Comparison of ENCODE assay signal across 14 cellular contexts in genomic region chr9:115036691-115037090, GRCh38.
DNase-seq lines count a peak whose midpoint lies in the region; ATAC-seq, FAIRE-seq and TF ChIP-seq lines count a peak whose summit lies in the region.
"Had no signal": no experiment of that assay in that cellular context is flagged by ENCODE, and none has a peak within 500 bp of the region (broad histone marks: within the 10 kb centered on the region; RNA-seq: fewer than 3 reads in every experiment).

No MANE protein-coding gene starts in this region.

- H3K27me3 ChIP-seq in GM12878 (replicated peaks in 1 of 2; ENCODE audit: control insufficient read depth in 2 of 2, insufficient read depth in 2 of 2, low read length in 1 of 2) (no peaks in the 10 kb centered on the region; a peak in 2 of 4 replicates), trophoblast cell (ENCODE audit: insufficient read depth, low read length) (no peaks in the 10 kb centered on the region), H7 (ENCODE audit: control insufficient read depth, insufficient read depth, low read length) (no peaks in the 10 kb centered on the region)
- no peaks in the 10 kb centered on the region for H3K27me3 ChIP-seq in effector memory CD4-positive, alpha-beta T cell (replicated peaks; ENCODE audit: control insufficient read depth, insufficient read depth, low read length, poor library complexity, severe bottlenecking)
- H3K27me3 ChIP-seq: body of pancreas had no signal

- no peak overlapping the region for H3K23ac ChIP-seq in trophoblast cell (ENCODE audit: low read length)

- H3K9ac ChIP-seq in GM12878 (ENCODE audit: control insufficient read depth, insufficient read depth, low read length) (no peak overlapping the region), trophoblast cell (ENCODE audit: low read length) (no peak overlapping the region)

- H3K4me2 ChIP-seq in GM12878 (ENCODE audit: control insufficient read depth, insufficient read depth) (peak overlapping the region; percentile 50; the same call in 1 of the 2 replicates), trophoblast cell (ENCODE audit: low read length) (no peak overlapping the region)

- no peak overlapping the region for H3K4ac ChIP-seq in trophoblast cell (ENCODE audit: low read depth, low read length)

- BruUV-seq in GM12878 (replicated peaks; lab: Mats Ljungman, UMichigan): no TSS peak

- H3K9me3 ChIP-seq in GM12878 (replicated peaks; ENCODE audit: control insufficient read depth, insufficient read depth, low read length) (no peaks in the 10 kb centered on the region; the same call in 2 of the 3 replicates), trophoblast cell (ENCODE audit: insufficient read depth, low read depth, low read length) (peaks cover 2% of the 10 kb centered on the region)
- H3K9me3 ChIP-seq in effector memory CD4-positive, alpha-beta T cell (ENCODE audit: control insufficient read depth, low read length): no peaks in the 10 kb centered on the region
- H3K9me3 ChIP-seq: body of pancreas, heart right ventricle, left lung had no signal

- H2AK5ac ChIP-seq in trophoblast cell (ENCODE audit: low read length): peak overlapping the region; percentile 12

- H3K36me3 ChIP-seq in GM12878 (ENCODE audit: control insufficient read depth in 2 of 2, insufficient read depth in 2 of 2, low read length in 1 of 2): no peaks in the 10 kb centered on the region
- H3K36me3 ChIP-seq in trophoblast cell (ENCODE audit: control insufficient read depth in 1 of 2, insufficient read depth in 2 of 2, low read length in 2 of 2): peaks cover 16 to 32% of the 10 kb centered on the region in 2 experiments
- H3K36me3 ChIP-seq in H7 (replicated peaks; ENCODE audit: control insufficient read depth, insufficient read depth, low read length): no peaks in the 10 kb centered on the region
- no peaks in the 10 kb centered on the region for H3K36me3 ChIP-seq in effector memory CD4-positive, alpha-beta T cell (ENCODE audit: control insufficient read depth, insufficient read depth, low read length)

- no peak for TF ChIP-seq POLR2A in GM12878 (IDR thresholded peaks at IDR 0.05; ENCODE audit: low read depth, low read length)

- TF ChIP-seq CTCF in GM12878 (IDR thresholded peaks at IDR 0.05 in 2 of 3, conservative IDR thresholded peaks at IDR 0.05 in 1 of 3; ENCODE audit: control insufficient read depth in 2 of 3, extremely low read depth in 1 of 3, insufficient read depth in 1 of 3, low read depth in 3 of 3, low read length in 3 of 3) (no peak), D721Med (IDR thresholded peaks at IDR 0.05; ENCODE audit: insufficient read depth, missing control alignments) (no peak)

- peaks cover 17% of the 10 kb centered on the region for H3K4me1 ChIP-seq in GM12878 (ENCODE audit: control insufficient read depth, insufficient read depth, low read length)
- H3K4me1 ChIP-seq in trophoblast cell (ENCODE audit: control insufficient read depth in 1 of 2, insufficient read depth in 2 of 2, low read length in 2 of 2): peaks cover 10 to 18% of the 10 kb centered on the region in 2 experiments
- H3K4me1 ChIP-seq in effector memory CD4-positive, alpha-beta T cell (ENCODE audit: control insufficient read depth, insufficient read depth, low read length, poor library complexity, severe bottlenecking): no peaks in the 10 kb centered on the region
- H3K4me1 ChIP-seq: body of pancreas had no signal

- no peak overlapping the region for H4K12ac ChIP-seq in trophoblast cell (ENCODE audit: low read depth, low read length)

- H2BK120ac ChIP-seq in trophoblast cell (ENCODE audit: insufficient read depth, low read length, poor library complexity): no peak overlapping the region

- intact Hi-C loops in GM12878 (cut with micrococcal nuclease; ENCODE audit: unreplicated experiment): loop anchor here (2.0 to 5.0 kb wide), 3 partner anchors 156 to 486 kb away; no protein-coding TSS in a partner anchor

- RAD21 ChIA-PET in GM12878 (lab: Charles Lee; ENCODE audit: unreplicated experiment): no interaction called here

- H3K27ac ChIP-seq in GM12878 (ENCODE audit: control insufficient read depth, insufficient read depth): no peak overlapping the region
- no peak overlapping the region for H3K27ac ChIP-seq in trophoblast cell (ENCODE audit: low read depth, low read length)
- H3K27ac ChIP-seq in effector memory CD4-positive, alpha-beta T cell (ENCODE audit: insufficient read depth, low read length, poor library complexity, severe bottlenecking): no peak overlapping the region
- H3K27ac ChIP-seq: body of pancreas had no signal

- no peak overlapping the region for H2AFZ ChIP-seq in GM12878 (ENCODE audit: control insufficient read depth, low read depth, low read length)
- no peak overlapping the region for H2AFZ ChIP-seq in trophoblast cell (ENCODE audit: insufficient read depth, low read length, poor library complexity)

- no peak for TF ChIP-seq EP300 in GM12878 (IDR thresholded peaks at IDR 0.05; ENCODE audit: borderline replicate concordance in 1 of 2, control insufficient read depth in 1 of 2, low read depth in 2 of 2, low read length in 2 of 2)

- no peak overlapping the region for H4K91ac ChIP-seq in trophoblast cell (ENCODE audit: low read depth, low read length)

- H3K4me3 ChIP-seq in GM12878 (no peak overlapping the region), trophoblast cell (ENCODE audit: low read depth, low read length) (no peak overlapping the region), H7 (ENCODE audit: insufficient read depth, low read depth, low read length) (no peak overlapping the region)
- no peak overlapping the region for H3K4me3 ChIP-seq in effector memory CD4-positive, alpha-beta T cell (ENCODE audit: insufficient read depth, low read depth, low read length, poor library complexity, severe bottlenecking)
- H3K4me3 ChIP-seq: body of pancreas, heart right ventricle, left lung had no signal

- no peak overlapping the region for H2BK5ac ChIP-seq in trophoblast cell (ENCODE audit: low read depth, low read length, poor library complexity)

- no peaks in the 10 kb centered on the region for H3K79me2 ChIP-seq in GM12878 (ENCODE audit: control insufficient read depth, insufficient read depth, low read length)
- no peaks in the 10 kb centered on the region for H3K79me2 ChIP-seq in trophoblast cell (ENCODE audit: control insufficient read depth, insufficient read depth, low read length, poor library complexity)

- no peak overlapping the region for H2BK12ac ChIP-seq in trophoblast cell (ENCODE audit: low read length)

- CTCF ChIA-PET in GM12878 (lab: Yijun Ruan, JAX): interaction anchor here (0.6 to 1.5 kb wide), 2 partner anchors 356 to 497 kb away, joined by 3 read pairs; no protein-coding TSS in a partner anchor

- DNase-seq in GM12878 (ENCODE audit: low read depth, low spot score) (no peak), trophoblast cell (no peak), D721Med (ENCODE audit: insufficient read length, low spot score) (no peak), H7 (no peak), GF-D8 (lab: John Stamatoyannopoulos, UW) (no peak)
- DNase-seq in effector memory CD4-positive, alpha-beta T cell: no peak
- DNase-seq: body of pancreas, heart right ventricle, left lung, NCI-H446, occipital lobe had no signal

- in situ Hi-C loops in GM12878 (cut with MboI): no loop called here

- H4K20me1 ChIP-seq in GM12878 (ENCODE audit: control insufficient read depth, insufficient read depth): no peaks in the 10 kb centered on the region

- ATAC-seq in GM19324 (IDR thresholded peaks at IDR 0.05; ENCODE audit: low FRiP score, unreplicated experiment) (peak; percentile 9), HG02763 (IDR thresholded peaks at IDR 0.05; ENCODE audit: unreplicated experiment) (peak; percentile 6), GM12878 (peak; percentile 17; the same call in 2 of the 3 replicates)
- ATAC-seq: body of pancreas, Panc1 had no signal

- 61% methylated on average over 2 of the region's 2 CpGs for WGBS in GM12878 (ENCODE audit: insufficient coverage, insufficient replicate concordance, low lambda C conversion rate, missing lambda C conversion rate)
- WGBS in trophoblast cell (ENCODE audit: extremely low coverage, insufficient coverage, insufficient read length): no CpG with 5 or more reads among the region's 2 CpGs

- SMC1A ChIA-PET in GM12878 (lab: Charles Lee; ENCODE audit: uncharacterized antibody, unreplicated experiment): interaction anchor here (1.2 kb wide), 1 partner anchor 376 kb away, joined by 4 read pairs; no protein-coding TSS in a partner anchor

- no peak overlapping the region for H3K14ac ChIP-seq in trophoblast cell (ENCODE audit: low read length)

- POLR2A ChIA-PET in GM12878 (lab: Charles Lee): no interaction called here

- no peak overlapping the region for H4K8ac ChIP-seq in trophoblast cell (ENCODE audit: low read depth, low read length)

- no peak for FAIRE-seq in GM12878 (lab: Jason Lieb, UNC)
- FAIRE-seq in D721Med (lab: Jason Lieb, UNC): no peak

- no peak for TF ChIP-seq RAD21 in GM12878 (IDR thresholded peaks at IDR 0.05; ENCODE audit: insufficient read depth, low read depth, low read length)

- H3K79me1 ChIP-seq in trophoblast cell (ENCODE audit: low read length): peaks cover 4% of the 10 kb centered on the region

- H3K18ac ChIP-seq in trophoblast cell (ENCODE audit: low read length): peak overlapping the region; percentile 18

TF ChIP-seq in GM12878, 131 proteins besides CTCF, POLR2A, EP300 and RAD21:
- TF ChIP-seq BMI1 (IDR thresholded peaks at IDR 0.05; ENCODE audit: borderline replicate concordance) (no peak), LARP7 (IDR thresholded peaks at IDR 0.05) (0 out of 2 replicates have a peak, but pooled peaks have one; percentile 5)
